1 cellular context compared by ENCODE assay signal in genomic region chr6:43993881-43994523, GRCh38.
TF ChIP-seq lines count a peak whose summit lies in the region.

No MANE protein-coding gene starts in this region.

TF ChIP-seq in HCT116, 20 proteins besides CTCF, POLR2A, EP300 and RAD21:
- TF ChIP-seq REST (IDR thresholded peaks at IDR 0.05; ENCODE audit: low read depth) = no peak
- no peak for TF ChIP-seq SP1 (IDR thresholded peaks at IDR 0.05; ENCODE audit: low read depth)
- TF ChIP-seq EGR1 (IDR thresholded peaks at IDR 0.05; ENCODE audit: low read depth) = no peak
- TF ChIP-seq ZFX (IDR thresholded peaks at IDR 0.05) = 0 out of 2 replicates have a peak, but pooled peaks have one; percentile 8
